Comparison of ENCODE assay signal across 12 cellular contexts in genomic region chr1:59703226-59703917, GRCh38.
DNase-seq lines count a peak whose midpoint lies in the region; ATAC-seq and TF ChIP-seq lines count a peak whose summit lies in the region.
"Had no signal": no experiment of that assay in that cellular context is flagged by ENCODE, and none has a peak within 500 bp of the region (broad histone marks: within the 10 kb centered on the region; RNA-seq: fewer than 3 reads in every experiment).

No MANE protein-coding gene starts in this region.

- no peak overlapping the region for H3K27ac Mint-ChIP-seq in activated naive CD8-positive, alpha-beta T cell treated with anti-CD3 and anti-CD28 coated beads, Interleukin-2, amount 50 U/mL, for 24 hours
- H3K27ac Mint-ChIP-seq: memory B cell had no signal

- TF ChIP-seq CTCF in choroid plexus epithelial cell (conservative IDR thresholded peaks at IDR 0.05; ENCODE audit: low read depth, low read length) (no peak), transverse colon (IDR thresholded peaks at IDR 0.05) (no peak)

- no peak for TF ChIP-seq POLR2A in transverse colon (IDR thresholded peaks at IDR 0.05)

- peaks cover 6% of the 10 kb centered on the region for H3K4me1 Mint-ChIP-seq in activated naive CD8-positive, alpha-beta T cell treated with anti-CD3 and anti-CD28 coated beads, Interleukin-2, amount 50 U/mL, for 24 hours
- H3K4me1 Mint-ChIP-seq: central memory CD8-positive, alpha-beta T cell had no signal

- H3K4me3 Mint-ChIP-seq in activated naive CD8-positive, alpha-beta T cell treated with anti-CD3 and anti-CD28 coated beads, Interleukin-2, amount 50 U/mL, for 24 hours, result no peak overlapping the region
- H3K4me3 Mint-ChIP-seq: central memory CD8-positive, alpha-beta T cell; memory B cell had no signal

- DNase-seq in HT1080 (ENCODE audit: low read depth) (peak; percentile 26), choroid plexus epithelial cell (ENCODE audit: low read depth) (peak; percentile 73), kidney glomerular epithelial cell (lab: John Stamatoyannopoulos, UW) (peak; percentile 11), transverse colon (no peak), foreskin melanocyte (no peak)
- DNase-seq in activated naive CD8-positive, alpha-beta T cell treated with anti-CD3 and anti-CD28 coated beads, Interleukin-2, amount 50 U/mL, for 24 hours, result no peak
- DNase-seq: glutamatergic neuron, NCI-H446 treated with DMSO at 0.1 percent for 48 hours had no signal

- intact Hi-C loops in transverse colon (cut with DNase I; ENCODE audit: low total_unique reads), result loop anchor here (10.0 kb wide), 1 partner anchor 799 kb away; no protein-coding TSS in a partner anchor

- no peaks in the 10 kb centered on the region for H3K36me3 ChIP-seq in transverse colon

- no peaks in the 10 kb centered on the region for H3K9me3 Mint-ChIP-seq in activated naive CD8-positive, alpha-beta T cell treated with anti-CD3 and anti-CD28 coated beads, Interleukin-2, amount 50 U/mL, for 24 hours
- H3K9me3 Mint-ChIP-seq: central memory CD8-positive, alpha-beta T cell; memory B cell had no signal

- no peaks in the 10 kb centered on the region for H3K9me3 ChIP-seq in transverse colon

- H3K27me3 Mint-ChIP-seq in activated naive CD8-positive, alpha-beta T cell treated with anti-CD3 and anti-CD28 coated beads, Interleukin-2, amount 50 U/mL, for 24 hours, result no peaks in the 10 kb centered on the region
- H3K27me3 Mint-ChIP-seq: central memory CD8-positive, alpha-beta T cell; memory B cell had no signal

- WGBS in transverse colon (ENCODE audit: low coverage in 1 of 2), 2 donors, result 80% methylated on average over 1 of the region's 1 CpG; no CpG with 5 or more reads in 1 of the 2 donors

- H3K4me3 ChIP-seq in choroid plexus epithelial cell (ENCODE audit: low read depth, low read length), result no peak overlapping the region
- no peak overlapping the region for H3K4me3 ChIP-seq in transverse colon

- peak overlapping the region; percentile 55 to 66 (median 60) for H3K27ac ChIP-seq in transverse colon
- H3K27ac ChIP-seq: VCaP had no signal

- H3K36me3 Mint-ChIP-seq in activated naive CD8-positive, alpha-beta T cell treated with anti-CD3 and anti-CD28 coated beads, Interleukin-2, amount 50 U/mL, for 24 hours (ENCODE audit: low read depth), result no peaks in the 10 kb centered on the region

- in situ Hi-C loops in transverse colon (cut with MboI; ENCODE audit: low pct_ligation_motif_present in 1 of 4, low pct_unique_long_range_greater_than_20kb in 1 of 4, low sequenced_read_pairs in 3 of 4), result loop anchor here in 3 of 4 donors (5.0 to 25.0 kb wide), 3 partner anchors 941 to 966 kb away; no protein-coding TSS in a partner anchor

- H3K4me1 ChIP-seq in transverse colon, result peaks cover 9 to 56% (median 19%) of the 10 kb centered on the region in 4 donors

- TF ChIP-seq EP300 in transverse colon (IDR thresholded peaks at IDR 0.05; ENCODE audit: low read depth), result no peak

- ATAC-seq in activated naive CD8-positive, alpha-beta T cell treated with anti-CD3 and anti-CD28 coated beads, Interleukin-2, amount 50 U/mL, for 24 hours, result no peak
- no peak for ATAC-seq in GM19035 (IDR thresholded peaks at IDR 0.05; ENCODE audit: unreplicated experiment)

- H3K27me3 ChIP-seq in transverse colon, result no peaks in the 10 kb centered on the region

Comparison
In these comparisons a context has a peak if more than half of its experiments do, and no peak if none do; other contexts are left out.
1. DNase-seq: peak in HT1080 (single experiment), choroid plexus epithelial cell (single experiment) and kidney glomerular epithelial cell (single experiment); none in transverse colon (single experiment), activated naive CD8-positive, alpha-beta T cell treated with anti-CD3 and anti-CD28 coated beads, Interleukin-2, amount 50 U/mL, for 24 hours (single experiment) and foreskin melanocyte (single experiment).